In genomic region chr10:98323221-98324164, GRCh38 we compare ENCODE assay signal across 8 cellular contexts. TPM values are rescaled to one million over a fixed set of nuclear protein-coding genes. Genes with fewer than 3 reads are reported as not detected.
DNase-seq lines count a peak whose midpoint lies in the region; ATAC-seq and TF ChIP-seq lines count a peak whose summit lies in the region.

No MANE protein-coding gene starts in this region.

- no peak for ATAC-seq in GM19324 (IDR thresholded peaks at IDR 0.05; ENCODE audit: low FRiP score, unreplicated experiment)

- no peaks in the 10 kb centered on the region for H3K27me3 ChIP-seq in colonic mucosa
- H3K27me3 ChIP-seq in effector memory CD4-positive, alpha-beta T cell (replicated peaks; ENCODE audit: control insufficient read depth, insufficient read depth, low read length, poor library complexity, severe bottlenecking), result no peaks in the 10 kb centered on the region

- intact Hi-C loops in colonic mucosa (cut with DNase I), result no loop called here

- H3K36me3 ChIP-seq in colonic mucosa, result no peaks in the 10 kb centered on the region
- H3K36me3 ChIP-seq in effector memory CD4-positive, alpha-beta T cell (ENCODE audit: control insufficient read depth, insufficient read depth, low read length), result no peaks in the 10 kb centered on the region

- no peaks in the 10 kb centered on the region for H3K9me3 ChIP-seq in colonic mucosa
- no peaks in the 10 kb centered on the region for H3K9me3 ChIP-seq in effector memory CD4-positive, alpha-beta T cell (ENCODE audit: control insufficient read depth, low read length)

- no peak for TF ChIP-seq CTCF in colonic mucosa (IDR thresholded peaks at IDR 0.05)

- DNase-seq in GM04504 (ENCODE audit: low read depth) (peak; percentile 95), NCI-H748 (lab: John Stamatoyannopoulos, UW; ENCODE audit: unreplicated experiment) (peak; percentile 81), colonic mucosa (peak; percentile 26), myocyte (ENCODE audit: low read depth) (peak; percentile 98), amygdala (lab: John Stamatoyannopoulos, UW) (no peak), superior temporal gyrus (ENCODE audit: extremely low spot score) (no peak)
- no peak for DNase-seq in effector memory CD4-positive, alpha-beta T cell

- no peak overlapping the region for H3K9ac ChIP-seq in colonic mucosa (ENCODE audit: low read depth in 2 of 2, low read length in 2 of 2)

- H3K27ac ChIP-seq in colonic mucosa, result no peak overlapping the region
- no peak overlapping the region for H3K27ac ChIP-seq in effector memory CD4-positive, alpha-beta T cell (ENCODE audit: insufficient read depth, low read length, poor library complexity, severe bottlenecking)

- no peak overlapping the region for H3K4me3 ChIP-seq in colonic mucosa
- no peak overlapping the region for H3K4me3 ChIP-seq in effector memory CD4-positive, alpha-beta T cell (ENCODE audit: insufficient read depth, low read depth, low read length, poor library complexity, severe bottlenecking)

- H3K4me1 ChIP-seq in colonic mucosa, result no peaks in the 10 kb centered on the region
- no peaks in the 10 kb centered on the region for H3K4me1 ChIP-seq in effector memory CD4-positive, alpha-beta T cell (ENCODE audit: control insufficient read depth, insufficient read depth, low read length, poor library complexity, severe bottlenecking)

RNA-seq across cellular contexts. Expression of gene LOXL4, which starts 55.5 kb away (rescaled TPM):
- total RNA-seq in colonic mucosa (1 to 10 TPM in 1 of 2 donors, under 1 TPM in 1; 0.32 to 1.6 TPM), myocyte (0.64 and 0.88 TPM in 2 replicates)
- 1.2 TPM for polyA plus RNA-seq in myocyte (2012)

Comparison
In these comparisons a context has a peak if more than half of its experiments do, and no peak if none do; other contexts are left out.
1. DNase-seq: peak in GM04504 (single experiment), NCI-H748 (single experiment), colonic mucosa (single experiment) and myocyte (single experiment); none in amygdala (0 of 56), superior temporal gyrus (single experiment) and effector memory CD4-positive, alpha-beta T cell (0 of 3).